In the genomic region with DNA sequence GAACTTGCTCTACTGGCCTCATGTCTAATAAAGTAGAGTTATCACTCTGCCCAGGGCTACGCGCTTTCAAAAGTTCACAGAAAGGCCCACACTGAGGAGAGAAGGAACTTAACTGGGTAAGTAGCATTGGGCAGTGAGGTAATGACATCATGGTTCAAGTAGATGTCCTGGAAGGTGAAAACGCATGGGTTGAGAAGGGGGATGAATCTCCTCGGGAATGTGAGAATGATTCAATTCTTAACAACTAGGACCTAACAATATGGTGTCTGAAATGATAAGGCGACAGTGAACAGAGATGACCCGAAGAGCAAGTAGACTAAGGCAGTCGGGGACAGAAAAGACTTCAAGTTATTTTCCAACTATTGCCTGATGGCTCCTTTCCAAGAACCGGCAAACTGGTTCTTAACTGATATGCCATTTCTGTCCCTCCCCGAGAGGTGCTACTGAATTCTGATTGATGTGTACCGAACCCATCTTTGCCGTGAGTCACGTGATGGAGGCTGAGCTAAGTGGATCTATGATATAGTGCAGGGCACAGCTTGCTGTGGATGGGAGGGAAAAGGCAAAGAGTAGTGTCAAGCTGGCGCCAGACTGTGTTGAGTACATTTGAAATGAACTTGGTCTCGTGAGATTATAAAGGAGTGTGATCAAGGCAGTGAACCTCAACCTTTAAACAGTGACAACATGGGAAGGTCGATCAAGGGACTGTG, we compare ENCODE assay signal across 17 cellular contexts. TPM values are rescaled to one million over a fixed set of nuclear protein-coding genes. Genes with fewer than 3 reads are reported as not detected.
DNase-seq lines count a peak whose midpoint lies in the region; ATAC-seq and TF ChIP-seq lines count a peak whose summit lies in the region.
"Had no signal": no experiment of that assay in that cellular context is flagged by ENCODE, and none has a peak within 500 bp of the region (broad histone marks: within the 10 kb centered on the region; RNA-seq: fewer than 3 reads in every experiment).

No MANE protein-coding gene starts in this region.

- H3T11ph ChIP-seq in H9 (ENCODE audit: low read length), result no peak overlapping the region

- H4K8ac ChIP-seq in H9 (replicated peaks; ENCODE audit: insufficient read length, low read depth, low read length), result no peak overlapping the region

- no peak overlapping the region for H2BK120ac ChIP-seq in H9 (ENCODE audit: low read depth, low read length, poor library complexity, severe bottlenecking)

- H2BK15ac ChIP-seq in H9 (ENCODE audit: low read depth, low read length), result no peak overlapping the region

- H3K23me2 ChIP-seq in H9 (ENCODE audit: insufficient read length, low read depth, low read length, poor library complexity, severe bottlenecking), result no peaks in the 10 kb centered on the region

- H3K56ac ChIP-seq in H9 (ENCODE audit: insufficient read length, low read depth, low read length), result no peak overlapping the region

- H3K36me3 Mint-ChIP-seq in GM23338 (ENCODE audit: low read depth) (no peaks in the 10 kb centered on the region), H9 (ENCODE audit: insufficient read depth in 1 of 3, low read depth in 3 of 3) (no peaks in the 10 kb centered on the region)
- H3K36me3 Mint-ChIP-seq: CD14-positive monocyte; CD8-positive, alpha-beta T cell had no signal

- H3K4me3 ChIP-seq in GM23338, result no peak overlapping the region
- H3K4me3 ChIP-seq in testis, result no peak overlapping the region
- no peak overlapping the region for H3K4me3 ChIP-seq in BE2C (ENCODE audit: low read depth, low read length)
- H3K4me3 ChIP-seq: A549 had no signal

- no peak overlapping the region for H4K5ac ChIP-seq in H9 (ENCODE audit: insufficient read length, low read depth, low read length)

- no peaks in the 10 kb centered on the region for H3K36me3 ChIP-seq in GM23338 (ENCODE audit: insufficient read depth)
- H3K36me3 ChIP-seq in testis (ENCODE audit: low read depth, missing control alignments), result no peaks in the 10 kb centered on the region
- H3K36me3 ChIP-seq in BE2C, result no peaks in the 10 kb centered on the region

- peak overlapping the region; percentile 0; the same call in 1 of the 2 replicates for H2AFZ ChIP-seq in GM23338
- H2AFZ ChIP-seq in H9 (ENCODE audit: low read length), result no peak overlapping the region

- ATAC-seq in GM23338, result no peak
- ATAC-seq in GM18909 (IDR thresholded peaks at IDR 0.05; ENCODE audit: poor library complexity, unreplicated experiment), result no peak
- ATAC-seq: CD8-positive, alpha-beta T cell had no signal

- peaks cover 17% of the 10 kb centered on the region for H3K4me1 ChIP-seq in GM23338 (ENCODE audit: insufficient read depth)
- H3K4me1 ChIP-seq in H9 (ENCODE audit: insufficient read depth, low read length), result no peaks in the 10 kb centered on the region; the same call in 1 of the 2 replicates
- no peaks in the 10 kb centered on the region for H3K4me1 ChIP-seq in testis
- H3K4me1 ChIP-seq in BE2C, result no peaks in the 10 kb centered on the region
- H3K4me1 ChIP-seq: A549 had no signal

- no peaks in the 10 kb centered on the region for H3K79me1 ChIP-seq in H9 (ENCODE audit: insufficient read depth, low read depth, low read length, poor library complexity, severe bottlenecking)

- intact Hi-C loops in testis (cut with DNase I; ENCODE audit: low total_unique reads), result no loop called here

- no peak overlapping the region for H3K23ac ChIP-seq in H9 (ENCODE audit: insufficient read length, low read depth, low read length)

- DNase-seq in GM23338 (ENCODE audit: low spot score) (no peak), H9 (peak; percentile 14), NCI-H187 treated with DMSO at 0.1 percent for 48 hours (lab: John Stamatoyannopoulos, UW) (peak; percentile 73), mesenteric fat pad (ENCODE audit: low spot score) (peak; percentile 47), testis (no peak), retina (no peak), BE2C (no peak)
- DNase-seq: CD8-positive, alpha-beta T cell; COR-L47; DMS153; DMS79 treated with DMSO at 0.1 percent for 48 hours; EL; H7; KG1 had no signal

- H2BK12ac ChIP-seq in H9 (ENCODE audit: insufficient read length, low read depth, low read length), result no peak overlapping the region

- H3K18ac ChIP-seq in H9 (ENCODE audit: insufficient read length, low read depth, low read length), result no peak overlapping the region

- no peak for TF ChIP-seq POLR2A in testis (IDR thresholded peaks at IDR 0.05)

- H2AK5ac ChIP-seq in H9 (ENCODE audit: insufficient read length, low read length), result no peak overlapping the region

- no peak overlapping the region for H3K4ac ChIP-seq in H9 (ENCODE audit: low read depth, low read length)

- no peak overlapping the region for H3K27ac Mint-ChIP-seq in GM23338
- H3K27ac Mint-ChIP-seq in H9, result no peak overlapping the region; a peak in 1 of 7 replicates
- H3K27ac Mint-ChIP-seq: CD14-positive monocyte; CD8-positive, alpha-beta T cell had no signal

- 0 out of 2 replicates have a peak, but pooled peaks cover 3% of the 10 kb centered on the region for H3F3A ChIP-seq in GM23338 (replicated peaks; ENCODE audit: low read depth)

- no peak overlapping the region for H2BK20ac ChIP-seq in H9 (ENCODE audit: low read depth, low read length, poor library complexity, severe bottlenecking)

- no peaks in the 10 kb centered on the region for H3K9me2 ChIP-seq in GM23338 (ENCODE audit: insufficient read depth)

- H3K9ac ChIP-seq in H9 (ENCODE audit: extremely low read depth, insufficient read length, low read length), result no peak overlapping the region

- no peak overlapping the region for H3K27ac ChIP-seq in GM23338 (ENCODE audit: low read depth)
- no peak overlapping the region for H3K27ac ChIP-seq in H9 (ENCODE audit: insufficient read length, low read depth, low read length)
- H3K27ac ChIP-seq in testis, result no peak overlapping the region
- H3K27ac ChIP-seq: A549 had no signal

- no peak overlapping the region for H4K91ac ChIP-seq in H9 (ENCODE audit: insufficient read length, low read depth, low read length)

- H3K9me3 ChIP-seq in H9 (ENCODE audit: control insufficient read depth, low read depth, low read length) (no peaks in the 10 kb centered on the region), testis (no peaks in the 10 kb centered on the region), BE2C (no peaks in the 10 kb centered on the region)
- H3K9me3 ChIP-seq: A549 had no signal

- H3K4me2 ChIP-seq in GM23338, result no peak overlapping the region
- no peak overlapping the region for H3K4me2 ChIP-seq in H9 (ENCODE audit: insufficient read depth, insufficient read length, low read length)
- H3K4me2 ChIP-seq: A549 had no signal

- no peak overlapping the region for H2BK5ac ChIP-seq in H9 (ENCODE audit: insufficient read length, low read length)

- no peaks in the 10 kb centered on the region for H3K27me3 ChIP-seq in GM23338 (ENCODE audit: insufficient read depth)
- H3K27me3 ChIP-seq in H9 (ENCODE audit: insufficient read depth, low read length), result no peaks in the 10 kb centered on the region
- H3K27me3 ChIP-seq in testis, result no peaks in the 10 kb centered on the region
- no peaks in the 10 kb centered on the region for H3K27me3 ChIP-seq in BE2C

- no peak for TF ChIP-seq CTCF in GM23338 (conservative IDR thresholded peaks at IDR 0.05; ENCODE audit: low read depth in 2 of 2)
- TF ChIP-seq CTCF in H9 (conservative IDR thresholded peaks at IDR 0.05), result no peak
- no peak for TF ChIP-seq CTCF in testis (IDR thresholded peaks at IDR 0.05)
- no peak for TF ChIP-seq CTCF in BE2C (IDR thresholded peaks at IDR 0.05; ENCODE audit: low read depth, low read length)

- no peak overlapping the region for H3K4me3 Mint-ChIP-seq in GM23338
- no peak overlapping the region for H3K4me3 Mint-ChIP-seq in H9
- H3K4me3 Mint-ChIP-seq: CD14-positive monocyte; CD8-positive, alpha-beta T cell had no signal

- H3K4me1 Mint-ChIP-seq in GM23338 (peaks cover 31% of the 10 kb centered on the region), H9 (peaks cover 35 to 43% of the 10 kb centered on the region in 2 experiments)
- H3K4me1 Mint-ChIP-seq: CD14-positive monocyte had no signal

- no CpG with 5 or more reads among the region's 15 CpGs for WGBS in H9 (ENCODE audit: extremely low coverage, insufficient read length, low lambda C conversion rate)
- WGBS in testis, 2 donors, result 86 to 89% methylated on average over 15 of the region's 15 CpGs

- no peaks in the 10 kb centered on the region for H3K9me3 Mint-ChIP-seq in GM23338
- H3K9me3 Mint-ChIP-seq in H9, result no peaks in the 10 kb centered on the region
- H3K9me3 Mint-ChIP-seq: CD14-positive monocyte; CD8-positive, alpha-beta T cell had no signal

- H3K14ac ChIP-seq in H9 (ENCODE audit: insufficient read depth, low read length), result no peak overlapping the region

- H3K79me2 ChIP-seq in GM23338 (replicated peaks; ENCODE audit: insufficient read depth) (no peaks in the 10 kb centered on the region), H9 (ENCODE audit: insufficient read depth, low read length) (no peaks in the 10 kb centered on the region)

- H3K27me3 Mint-ChIP-seq in GM23338 (ENCODE audit: insufficient read depth, low read depth, poor library complexity) (peaks cover 3% of the 10 kb centered on the region), H9 (ENCODE audit: low read depth) (peaks cover 8% of the 10 kb centered on the region)

- H4K20me1 ChIP-seq in GM23338 (replicated peaks; ENCODE audit: insufficient read depth), result no peaks in the 10 kb centered on the region
- no peaks in the 10 kb centered on the region for H4K20me1 ChIP-seq in H9 (ENCODE audit: control insufficient read depth, insufficient read depth, insufficient read length)

RNA-seq across cellular contexts. Expression of gene MARCHF10, which starts 44.1 kb away (rescaled TPM):
- not detected in 2 replicates for total RNA-seq in GM23338 (2014; rRNA removed; shearing (Covaris generic))
- polyA plus RNA-seq in GM23338 (2016; fragmentation: Nextera tagmentation; extraction: Ambion mirVana) (0.50 and 0.59 TPM in 2 replicates), testis (ENCODE audit: insufficient read depth, low read depth, low replicate concordance) (266 TPM)
- total RNA-seq in H9 (2021) (0.39 TPM in 1 of 2 replicates, not detected in the other), mesenteric fat pad (0.16 TPM), testis (100 to 1,000 TPM in 1 of 2 donors, 10 to 100 TPM in 1; 61.5 to 118 TPM)
- not detected for polyA plus RNA-seq in BE2C (2012; ENCODE audit: insufficient read depth, insufficient read length, low read depth)
- total RNA-seq: CD8-positive, alpha-beta T cell had no signal
- polyA plus RNA-seq: CD14-positive monocyte had no signal

Comparison
In these comparisons a context has a peak if more than half of its experiments do, and no peak if none do; other contexts are left out.
1. DNase-seq: peak in H9 (single experiment), NCI-H187 treated with DMSO at 0.1 percent for 48 hours (single experiment) and mesenteric fat pad (single experiment); none in GM23338 (single experiment), testis (single experiment), retina (single experiment) and BE2C (single experiment).
2. RNA of gene MARCHF10, which starts 44.1 kb away (total RNA-seq): 61.5 to 118 TPM in testis; 0.16 TPM in mesenteric fat pad (single experiment), 0.39 TPM in H9 and not detected in GM23338; every median in the first group is over 10 times any median in the second.